Comparison of ENCODE assay signal across 21 cellular contexts in the genomic region with DNA sequence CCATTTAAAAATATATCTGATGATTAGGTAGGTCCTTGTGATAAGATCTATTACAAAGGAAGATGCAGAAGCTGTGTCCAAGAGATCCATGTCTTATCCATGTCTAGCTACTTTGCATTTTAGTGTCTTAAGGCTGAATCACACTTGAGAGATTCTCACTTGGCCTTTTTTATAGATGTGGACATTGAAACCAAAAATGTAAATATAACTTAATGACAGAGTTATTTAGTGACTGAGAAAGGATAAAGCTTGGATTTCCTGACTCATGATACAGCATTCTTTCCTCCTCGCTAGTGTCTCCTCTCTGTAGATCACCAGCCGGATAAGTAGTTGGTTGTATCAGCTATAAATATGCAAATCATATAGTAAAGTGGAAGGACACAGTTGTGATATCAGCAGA. TPM values are rescaled to one million over a fixed set of nuclear protein-coding genes. Genes with fewer than 3 reads are reported as not detected.
"Had no signal": no experiment of that assay in that cellular context is flagged by ENCODE, and none has a peak within 500 bp of the region (broad histone marks: within the 10 kb centered on the region; RNA-seq: fewer than 3 reads in every experiment).

No MANE protein-coding gene starts in this region.

- H3K4me1 ChIP-seq: esophagus squamous epithelium, foreskin keratinocyte, psoas muscle, right lobe of liver, spleen, testis, tibial nerve, upper lobe of right lung, vagina had no signal

- H3K4me2 ChIP-seq: hepatocyte had no signal

- H3K79me2 ChIP-seq: hepatocyte had no signal

- ATAC-seq: naive thymus-derived CD4-positive, alpha-beta T cell; psoas muscle; right lobe of liver; stimulated activated naive B cell treated with anti-CD40 and anti-IgM and Interleukin-4, amounts not matched to agents 10 μg/mL and 1 μg/mL and 100 μg/mL, for 72 hours; stimulated activated naive CD8-positive, alpha-beta T cell treated with anti-CD3 and anti-CD28 coated beads, Interleukin-15, amount 100 ng/mL, for 72 hours; upper lobe of right lung had no signal

- H3K4me3 ChIP-seq: esophagus squamous epithelium, hepatocyte, psoas muscle, right lobe of liver, spleen, testis, tibial nerve, upper lobe of right lung, vagina had no signal

- H2AFZ ChIP-seq: hepatocyte had no signal

- H3K9me3 ChIP-seq: esophagus squamous epithelium, psoas muscle, right lobe of liver, spleen, testis, tibial nerve, upper lobe of right lung, vagina had no signal

- H3K27ac ChIP-seq: esophagus squamous epithelium, foreskin keratinocyte, hepatocyte, psoas muscle, right lobe of liver, spleen, testis, tibial nerve, upper lobe of right lung, vagina had no signal

- H3K27me3 ChIP-seq: esophagus squamous epithelium, foreskin keratinocyte, hepatocyte, right lobe of liver, spleen, testis, tibial nerve, upper lobe of right lung, vagina had no signal

- H3K36me3 ChIP-seq: esophagus squamous epithelium, right lobe of liver, spleen, tibial nerve, upper lobe of right lung, vagina had no signal

- DNase-seq: dermis blood vessel endothelial cell; esophagus squamous epithelium; head of caudate nucleus; kidney glomerular epithelial cell; naive thymus-derived CD4-positive, alpha-beta T cell; nephron progenitor cell; psoas muscle; retina; right lobe of liver; spleen; stimulated activated CD4-positive, alpha-beta T cell treated with anti-CD3 and anti-CD28 coated beads, Interleukin-15, amount 100 ng/mL, for 24 hours; stimulated activated CD4-positive, alpha-beta T cell treated with anti-CD3 and anti-CD28 coated beads, Interleukin-1b, Interleukin-23, amount 100 ng/mL, for 48 hours; stimulated activated CD4-positive, alpha-beta T cell treated with anti-CD3 and anti-CD28 coated beads, Interleukin-4, amount 100 ng/mL, for 24 hours; stimulated activated naive B cell treated with anti-CD40 and anti-IgM and Interleukin-4, amounts not matched to agents 10 μg/mL and 1 μg/mL and 100 μg/mL, for 72 hours; stimulated activated naive CD8-positive, alpha-beta T cell treated with anti-CD3 and anti-CD28 coated beads, Interleukin-15, amount 100 ng/mL, for 72 hours; testis; upper lobe of right lung had no signal

RNA-seq across cellular contexts. Expression of a gene that starts 23.3 kb away (rescaled TPM):
- polyA plus RNA-seq: naive thymus-derived CD4-positive, alpha-beta T cell had no signal
